In the genomic region with DNA sequence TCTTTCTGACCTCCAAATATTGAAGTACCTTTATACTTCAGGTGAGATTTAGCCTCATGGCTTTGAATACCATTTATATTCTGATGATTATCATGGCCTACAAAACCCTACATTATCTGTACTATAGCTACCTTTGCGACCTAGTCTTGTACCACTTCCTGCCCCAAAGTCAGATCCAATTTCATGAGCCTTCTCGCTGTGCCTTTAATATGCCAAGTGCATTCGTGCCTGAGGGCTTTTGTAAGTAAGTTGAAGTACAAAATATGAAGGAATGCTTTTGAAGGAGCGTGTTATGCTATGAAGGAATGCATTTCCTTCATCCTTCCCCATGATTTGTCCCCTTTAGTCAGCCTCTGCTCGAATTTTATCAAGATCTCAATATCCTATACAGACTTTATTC, we compare ENCODE assay signal across 17 cellular contexts. TPM values are rescaled to one million over a fixed set of nuclear protein-coding genes. Genes with fewer than 3 reads are reported as not detected.
DNase-seq lines count a peak whose midpoint lies in the region; ATAC-seq and TF ChIP-seq lines count a peak whose summit lies in the region.
"Had no signal": no experiment of that assay in that cellular context is flagged by ENCODE, and none has a peak within 500 bp of the region (broad histone marks: within the 10 kb centered on the region; RNA-seq: fewer than 3 reads in every experiment).

No MANE protein-coding gene starts in this region.

- peak overlapping the region; percentile 68 for H3K27ac Mint-ChIP-seq in activated CD4-positive, alpha-beta T cell treated with anti-CD3 and anti-CD28 coated beads for 36 hours
- no peak overlapping the region for H3K27ac Mint-ChIP-seq in activated CD4-positive, alpha-beta T cell treated with anti-CD3 and anti-CD28 coated beads, Interleukin-2, amount 10 ng/mL, durations not matched to agents 7 days and 5 days
- peak overlapping the region; percentile 54 for H3K27ac Mint-ChIP-seq in endothelial cell (ENCODE audit: unreplicated experiment)
- H3K27ac Mint-ChIP-seq in stimulated activated effector memory CD8-positive, alpha-beta T cell treated with anti-CD3 and anti-CD28 coated beads, Interleukin-12 subunit alpha, Interleukin-12 subunit beta, amount 100 ng/mL, for 72 hours, result peak overlapping the region; percentile 75

- H3K4me2 ChIP-seq in PC-9, result peak overlapping the region; percentile 31

- peaks cover 49% of the 10 kb centered on the region for H3K4me1 Mint-ChIP-seq in activated CD4-positive, alpha-beta T cell treated with anti-CD3 and anti-CD28 coated beads for 36 hours
- peaks cover 42% of the 10 kb centered on the region for H3K4me1 Mint-ChIP-seq in activated CD4-positive, alpha-beta T cell treated with anti-CD3 and anti-CD28 coated beads, Interleukin-2, amount 10 ng/mL, durations not matched to agents 7 days and 5 days
- peaks cover 11% of the 10 kb centered on the region for H3K4me1 Mint-ChIP-seq in endothelial cell (ENCODE audit: unreplicated experiment)
- H3K4me1 Mint-ChIP-seq in stimulated activated effector memory CD8-positive, alpha-beta T cell treated with anti-CD3 and anti-CD28 coated beads, Interleukin-12 subunit alpha, Interleukin-12 subunit beta, amount 100 ng/mL, for 72 hours, result peaks cover 44% of the 10 kb centered on the region

- no peak for DNase-seq in activated CD4-positive, alpha-beta T cell treated with anti-CD3 and anti-CD28 coated beads for 36 hours
- DNase-seq in activated CD4-positive, alpha-beta T cell treated with anti-CD3 and anti-CD28 coated beads, Interleukin-2, amount 10 ng/mL, durations not matched to agents 7 days and 5 days, result no peak
- DNase-seq in PC-9 (peak; percentile 53 to 94), endothelial cell (ENCODE audit: low spot score) (no peak), NCI-H2081 treated with DMSO at 0.1 percent for 48 hours (lab: John Stamatoyannopoulos, UW) (no peak), HUDEP-2 (lab: John Stamatoyannopoulos, UW; ENCODE audit: unreplicated experiment in 76 of 76) (no peak)
- no peak for DNase-seq in stimulated activated effector memory CD8-positive, alpha-beta T cell treated with anti-CD3 and anti-CD28 coated beads, Interleukin-12 subunit alpha, Interleukin-12 subunit beta, amount 100 ng/mL, for 72 hours (ENCODE audit: low spot score in 2 of 2)
- DNase-seq: anterior cingulate cortex; COR-L47; HCEC 1CT; MM.1S; NCI-H2171 treated with DMSO at 0.1 percent for 48 hours; right cardiac atrium; stimulated activated naive CD4-positive, alpha-beta T cell treated with Interleukin-2 at 50 U/mL for 16 hours had no signal

- TF ChIP-seq CTCF in PC-9 (conservative IDR thresholded peaks at IDR 0.05) (no peak), endothelial cell (IDR thresholded peaks at IDR 0.05; ENCODE audit: unreplicated experiment) (no peak)

- H3K36me3 Mint-ChIP-seq in activated CD4-positive, alpha-beta T cell treated with anti-CD3 and anti-CD28 coated beads for 36 hours (ENCODE audit: low read depth), result peaks cover 52% of the 10 kb centered on the region
- peaks cover 42% of the 10 kb centered on the region for H3K36me3 Mint-ChIP-seq in activated CD4-positive, alpha-beta T cell treated with anti-CD3 and anti-CD28 coated beads, Interleukin-2, amount 10 ng/mL, durations not matched to agents 7 days and 5 days (ENCODE audit: low read depth)
- H3K36me3 Mint-ChIP-seq in endothelial cell (ENCODE audit: low read depth, unreplicated experiment), result peaks cover 11% of the 10 kb centered on the region
- H3K36me3 Mint-ChIP-seq in stimulated activated effector memory CD8-positive, alpha-beta T cell treated with anti-CD3 and anti-CD28 coated beads, Interleukin-12 subunit alpha, Interleukin-12 subunit beta, amount 100 ng/mL, for 72 hours, result peaks cover 56% of the 10 kb centered on the region

- H4K20me1 ChIP-seq in PC-9 (ENCODE audit: insufficient read depth), result peaks cover 28% of the 10 kb centered on the region

- peaks cover 21% of the 10 kb centered on the region for H3K4me1 ChIP-seq in PC-9 (replicated peaks; ENCODE audit: insufficient read depth)

- no TSS peak for BruUV-seq in PC-9 (replicated peaks; lab: Mats Ljungman, UMichigan)

- no peak overlapping the region for H2AFZ ChIP-seq in PC-9

- H3K27me3 ChIP-seq in PC-9 (ENCODE audit: insufficient read depth, low read depth), result no peaks in the 10 kb centered on the region

- peak overlapping the region; percentile 43 for H3K27ac ChIP-seq in PC-9
- H3K27ac ChIP-seq: coronary artery had no signal

- POLR2A ChIA-PET in activated CD4-positive, alpha-beta T cell treated with anti-CD3 and anti-CD28 coated beads for 36 hours (lab: Charles Lee), result interaction anchor here (0.5 kb wide), 1 partner anchor 315 kb away, joined by 3 read pairs; no protein-coding TSS in a partner anchor
- POLR2A ChIA-PET in activated CD4-positive, alpha-beta T cell treated with anti-CD3 and anti-CD28 coated beads, Interleukin-2, amount 10 ng/mL, durations not matched to agents 7 days and 5 days (lab: Charles Lee), result no interaction called here
- POLR2A ChIA-PET in PC-9 (lab: Charles Lee; ENCODE audit: unreplicated experiment), result interaction anchor here (1.0 kb wide), 1 partner anchor 10 kb away, joined by 11 read pairs; the partner anchor contains the start of gene RPL21

- H3K9me2 ChIP-seq in PC-9 (ENCODE audit: insufficient read depth), result no peaks in the 10 kb centered on the region

- no peak for ATAC-seq in activated CD4-positive, alpha-beta T cell treated with anti-CD3 and anti-CD28 coated beads for 36 hours
- ATAC-seq in stimulated activated effector memory CD8-positive, alpha-beta T cell treated with anti-CD3 and anti-CD28 coated beads, Interleukin-12 subunit alpha, Interleukin-12 subunit beta, amount 100 ng/mL, for 72 hours, result no peak
- ATAC-seq in HG02973 (IDR thresholded peaks at IDR 0.05; ENCODE audit: unreplicated experiment), result no peak
- ATAC-seq: left lobe of liver, right cardiac atrium had no signal

- CTCF ChIA-PET in activated CD4-positive, alpha-beta T cell treated with anti-CD3 and anti-CD28 coated beads for 36 hours (lab: Charles Lee), result interaction anchor here (0.8 kb wide), 1 partner anchor 9 kb away, joined by 3 read pairs; the partner anchor contains the start of gene RASL11A
- CTCF ChIA-PET in activated CD4-positive, alpha-beta T cell treated with anti-CD3 and anti-CD28 coated beads, Interleukin-2, amount 10 ng/mL, durations not matched to agents 7 days and 5 days (lab: Charles Lee), result no interaction called here
- CTCF ChIA-PET in PC-9 (lab: Charles Lee), result interaction anchor here (0.5 kb wide), 1 partner anchor 314 kb away, joined by 4 read pairs; no protein-coding TSS in a partner anchor

- intact Hi-C loops in activated CD4-positive, alpha-beta T cell treated with anti-CD3 and anti-CD28 coated beads for 36 hours (cut with DNase I, micrococcal nuclease), result no loop called here
- intact Hi-C loops in PC-9 (cut with micrococcal nuclease; ENCODE audit: unreplicated experiment), result no loop called here

- H3K79me2 ChIP-seq in PC-9 (ENCODE audit: low read depth), result peaks cover 10% of the 10 kb centered on the region

- no peaks in the 10 kb centered on the region for H3K9me3 ChIP-seq in PC-9 (ENCODE audit: insufficient read depth, low read depth)

- no peaks in the 10 kb centered on the region for H3K27me3 Mint-ChIP-seq in activated CD4-positive, alpha-beta T cell treated with anti-CD3 and anti-CD28 coated beads for 36 hours
- no peaks in the 10 kb centered on the region for H3K27me3 Mint-ChIP-seq in activated CD4-positive, alpha-beta T cell treated with anti-CD3 and anti-CD28 coated beads, Interleukin-2, amount 10 ng/mL, durations not matched to agents 7 days and 5 days
- no peaks in the 10 kb centered on the region for H3K27me3 Mint-ChIP-seq in endothelial cell (ENCODE audit: unreplicated experiment)

- H3K36me3 ChIP-seq in PC-9 (ENCODE audit: low read depth), result peaks cover 24% of the 10 kb centered on the region

- peaks cover 72% of the 10 kb centered on the region for H3F3A ChIP-seq in PC-9 (ENCODE audit: insufficient read depth, low read depth)

- no peak overlapping the region for H3K4me3 Mint-ChIP-seq in activated CD4-positive, alpha-beta T cell treated with anti-CD3 and anti-CD28 coated beads for 36 hours
- no peak overlapping the region for H3K4me3 Mint-ChIP-seq in activated CD4-positive, alpha-beta T cell treated with anti-CD3 and anti-CD28 coated beads, Interleukin-2, amount 10 ng/mL, durations not matched to agents 7 days and 5 days
- H3K4me3 Mint-ChIP-seq in endothelial cell (ENCODE audit: unreplicated experiment), result no peak overlapping the region
- no peak overlapping the region for H3K4me3 Mint-ChIP-seq in stimulated activated effector memory CD8-positive, alpha-beta T cell treated with anti-CD3 and anti-CD28 coated beads, Interleukin-12 subunit alpha, Interleukin-12 subunit beta, amount 100 ng/mL, for 72 hours

- H3K4me3 ChIP-seq in PC-9, result no peak overlapping the region
- H3K4me3 ChIP-seq: coronary artery had no signal

- H3K9me3 Mint-ChIP-seq in activated CD4-positive, alpha-beta T cell treated with anti-CD3 and anti-CD28 coated beads for 36 hours (ENCODE audit: low read depth), result no peaks in the 10 kb centered on the region
- H3K9me3 Mint-ChIP-seq in activated CD4-positive, alpha-beta T cell treated with anti-CD3 and anti-CD28 coated beads, Interleukin-2, amount 10 ng/mL, durations not matched to agents 7 days and 5 days, result no peaks in the 10 kb centered on the region
- H3K9me3 Mint-ChIP-seq in endothelial cell (ENCODE audit: unreplicated experiment), result no peaks in the 10 kb centered on the region
- no peaks in the 10 kb centered on the region for H3K9me3 Mint-ChIP-seq in stimulated activated effector memory CD8-positive, alpha-beta T cell treated with anti-CD3 and anti-CD28 coated beads, Interleukin-12 subunit alpha, Interleukin-12 subunit beta, amount 100 ng/mL, for 72 hours

RNA-seq across cellular contexts. Expression of gene RASL11A, which starts 9.3 kb away (rescaled TPM):
- total RNA-seq in activated CD4-positive, alpha-beta T cell treated with anti-CD3 and anti-CD28 coated beads for 36 hours, result 1 to 10 TPM; 3.2 to 3.5 TPM
- under 1 TPM; 0.69 to 0.92 TPM for total RNA-seq in activated CD4-positive, alpha-beta T cell treated with anti-CD3 and anti-CD28 coated beads, Interleukin-2, amount 10 ng/mL, durations not matched to agents 7 days and 5 days
- total RNA-seq in PC-9 (2021), result 2.0 and 3.8 TPM in 2 replicates
- total RNA-seq in endothelial cell (ENCODE audit: unreplicated experiment), result 2.1 TPM

RNA-seq across cellular contexts. Expression of gene RPL21, which starts 10.0 kb away (rescaled TPM):
- total RNA-seq in activated CD4-positive, alpha-beta T cell treated with anti-CD3 and anti-CD28 coated beads for 36 hours, result 1,000 to 10,000 TPM in 1 of 2 experiments, 100 to 1,000 TPM in 1; 756 to 1,682 TPM
- 100 to 1,000 TPM; 713 to 959 TPM for total RNA-seq in activated CD4-positive, alpha-beta T cell treated with anti-CD3 and anti-CD28 coated beads, Interleukin-2, amount 10 ng/mL, durations not matched to agents 7 days and 5 days
- total RNA-seq in PC-9 (2021) (711 and 754 TPM in 2 replicates), endothelial cell (ENCODE audit: unreplicated experiment) (910 TPM)

Comparison
In these comparisons a context has a peak if more than half of its experiments do, and no peak if none do; other contexts are left out.
1. DNase-seq: peak in PC-9 (2 of 2); none in activated CD4-positive, alpha-beta T cell treated with anti-CD3 and anti-CD28 coated beads for 36 hours (single experiment), activated CD4-positive, alpha-beta T cell treated with anti-CD3 and anti-CD28 coated beads, Interleukin-2, amount 10 ng/mL, durations not matched to agents 7 days and 5 days (single experiment), endothelial cell (single experiment), stimulated activated effector memory CD8-positive, alpha-beta T cell treated with anti-CD3 and anti-CD28 coated beads, Interleukin-12 subunit alpha, Interleukin-12 subunit beta, amount 100 ng/mL, for 72 hours (0 of 2), NCI-H2081 treated with DMSO at 0.1 percent for 48 hours (single experiment) and HUDEP-2 (0 of 76).